ENCODE assay signal across 1 cellular context in genomic region chr10:79105164-79105739, GRCh38.
A peak's percentile ranks its signal among the peaks of the same experiment; 100 is the strongest.
TF ChIP-seq lines count a peak whose summit lies in the region.

No MANE protein-coding gene starts in this region.

TF ChIP-seq in HepG2, 621 proteins besides CTCF, POLR2A, EP300 and RAD21 (continued from another document and continues in another):
- TF ChIP-seq ZBTB21 (CRISPR knock-in tag; IDR thresholded peaks at IDR 0.05) (no peak), TEAD3 (CRISPR knock-in tag; optimal IDR thresholded peaks at IDR 0.05; ENCODE audit: borderline replicate concordance) (peak; percentile 83), FOXC1 (CRISPR knock-in tag; IDR thresholded peaks at IDR 0.05; ENCODE audit: borderline replicate concordance) (no peak), MIER3 (CRISPR knock-in tag; IDR thresholded peaks at IDR 0.05; ENCODE audit: borderline replicate concordance) (peak; percentile 21; the same call in 1 of the 2 replicates), ZNF329 (CRISPR knock-in tag; IDR thresholded peaks at IDR 0.05; ENCODE audit: low read depth) (peak; percentile 98), ZNF687 (CRISPR knock-in tag; IDR thresholded peaks at IDR 0.05) (peak; percentile 68), ZNF709 (CRISPR knock-in tag; IDR thresholded peaks at IDR 0.05) (no peak), ZMYM2 (CRISPR knock-in tag; IDR thresholded peaks at IDR 0.05) (0 out of 2 replicates have a peak, but pooled peaks have one; percentile 0), SIN3A (IDR thresholded peaks at IDR 0.05; ENCODE audit: borderline replicate concordance, low read depth, low read length) (0 out of 2 replicates have a peak, but pooled peaks have one; percentile 29), ZNF354B (CRISPR knock-in tag; IDR thresholded peaks at IDR 0.05) (no peak), TOE1 (CRISPR knock-in tag; IDR thresholded peaks at IDR 0.05) (no peak), HINFP (CRISPR knock-in tag; IDR thresholded peaks at IDR 0.05; ENCODE audit: low read depth) (no peak), THAP8 (CRISPR knock-in tag; IDR thresholded peaks at IDR 0.05; ENCODE audit: borderline replicate concordance) (no peak), ARID5B (CRISPR knock-in tag; IDR thresholded peaks at IDR 0.05) (peak; percentile 85), NR2F2 (IDR thresholded peaks at IDR 0.05; ENCODE audit: borderline replicate concordance, low read depth) (peak; percentile 59; the same call in 1 of the 2 replicates), EEA1 (CRISPR knock-in tag; IDR thresholded peaks at IDR 0.05; ENCODE audit: borderline replicate concordance) (no peak), MBD4 (IDR thresholded peaks at IDR 0.05; ENCODE audit: borderline replicate concordance, low read length) (no peak), GABPA (IDR thresholded peaks at IDR 0.05; ENCODE audit: low read depth, low read length) (no peak), GABPA (CRISPR knock-in tag; IDR thresholded peaks at IDR 0.05; ENCODE audit: low read depth) (no peak), ZSCAN25 (CRISPR knock-in tag; IDR thresholded peaks at IDR 0.05) (no peak), SKIL (CRISPR knock-in tag; IDR thresholded peaks at IDR 0.05; ENCODE audit: borderline replicate concordance) (peak; percentile 76), CERS6 (CRISPR knock-in tag; IDR thresholded peaks at IDR 0.05) (no peak), MEF2D (CRISPR knock-in tag; IDR thresholded peaks at IDR 0.05) (no peak), XRCC5 (optimal IDR thresholded peaks at IDR 0.05; ENCODE audit: low read length) (peak; percentile 22), POLR2AphosphoS2 (IDR thresholded peaks at IDR 0.05; ENCODE audit: low read depth, low read length) (no peak), ZBTB1 (CRISPR knock-in tag; IDR thresholded peaks at IDR 0.05; ENCODE audit: borderline replicate concordance) (no peak), ZFP36 (IDR thresholded peaks at IDR 0.05; ENCODE audit: borderline replicate concordance, low read depth, low read length, partially characterized antibody) (peak; percentile 93), ELF4 (CRISPR knock-in tag; IDR thresholded peaks at IDR 0.05; ENCODE audit: borderline replicate concordance) (no peak), ZNF644 (CRISPR knock-in tag; IDR thresholded peaks at IDR 0.05; ENCODE audit: low read depth) (no peak), ZNF296 (CRISPR knock-in tag; conservative IDR thresholded peaks at IDR 0.05) (no peak), ASH2L (IDR thresholded peaks at IDR 0.05; ENCODE audit: insufficient read length, low read depth, low read length) (peak; percentile 40), HIC2 (CRISPR knock-in tag; IDR thresholded peaks at IDR 0.05; ENCODE audit: low read depth) (peak; percentile 82), RFX3 (CRISPR knock-in tag; IDR thresholded peaks at IDR 0.05) (no peak), ZNF430 (CRISPR knock-in tag; IDR thresholded peaks at IDR 0.05) (no peak), HDAC2 (CRISPR knock-in tag; IDR thresholded peaks at IDR 0.05) (peak; percentile 88), ZNF230 (CRISPR knock-in tag; IDR thresholded peaks at IDR 0.05) (no peak), HNF1B (CRISPR knock-in tag; IDR thresholded peaks at IDR 0.05) (peak; percentile 84), HOXA3 (CRISPR knock-in tag; IDR thresholded peaks at IDR 0.05) (no peak; the same call in 1 of the 2 replicates), MZF1 (CRISPR knock-in tag; IDR thresholded peaks at IDR 0.05; ENCODE audit: borderline replicate concordance) (no peak), ZNF883 (CRISPR knock-in tag; IDR thresholded peaks at IDR 0.05; ENCODE audit: not compliant biosample characterization) (no peak)
